Comparison of ENCODE assay signal across 17 cellular contexts in the genomic region with DNA sequence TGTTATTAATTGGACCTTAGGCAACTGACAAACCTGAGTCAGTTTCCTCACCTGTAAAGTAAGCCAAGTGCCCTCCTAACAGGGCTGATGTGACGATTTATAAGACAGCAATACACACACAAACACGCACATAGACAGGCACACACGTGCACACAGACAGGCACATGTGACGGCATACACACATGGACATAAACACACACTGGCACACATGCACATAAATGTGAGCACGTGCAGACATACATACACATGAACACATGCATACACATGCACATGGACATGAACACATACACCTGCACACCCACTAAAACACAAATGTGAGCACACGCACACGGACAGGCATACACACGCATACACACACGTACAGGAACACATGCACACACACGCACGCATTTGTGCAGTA.
DNase-seq lines count a peak whose midpoint lies in the region; ATAC-seq, FAIRE-seq and TF ChIP-seq lines count a peak whose summit lies in the region.
"Had no signal": no experiment of that assay in that cellular context is flagged by ENCODE, and none has a peak within 500 bp of the region (broad histone marks: within the 10 kb centered on the region; RNA-seq: fewer than 3 reads in every experiment).

No MANE protein-coding gene starts in this region.

- no peaks in the 10 kb centered on the region for H3K9me3 Mint-ChIP-seq in activated CD8-positive, alpha-beta memory T cell treated with anti-CD3 and anti-CD28 coated beads, Interleukin-2, amount 10 ng/mL, durations not matched to agents 7 days and 5 days (ENCODE audit: low read depth)
- no peaks in the 10 kb centered on the region for H3K9me3 Mint-ChIP-seq in nephron
- H3K9me3 Mint-ChIP-seq: CD4-positive, alpha-beta T cell had no signal

- POLR2A ChIA-PET in HEK293 (lab: Yijun Ruan, JAX) = no interaction called here
- POLR2A ChIA-PET in H1 (lab: Charles Lee; ENCODE audit: partially characterized antibody) = no interaction called here

- no peak overlapping the region for H4K91ac ChIP-seq in H1 (replicated peaks; ENCODE audit: insufficient read length, low read length)

- no peak for ATAC-seq in activated CD8-positive, alpha-beta memory T cell treated with anti-CD3 and anti-CD28 coated beads, Interleukin-2, amount 10 ng/mL, durations not matched to agents 7 days and 5 days
- ATAC-seq in GM18907 (IDR thresholded peaks at IDR 0.05; ENCODE audit: unreplicated experiment) (no peak), GM18498 (IDR thresholded peaks at IDR 0.05; ENCODE audit: unreplicated experiment) (no peak)
- ATAC-seq: HCT116 had no signal

- H2BK5ac ChIP-seq in H1 (ENCODE audit: low read depth, low read length) = peak overlapping the region; percentile 22; the same call in 1 of the 2 replicates

- no peak overlapping the region for H3K4me2 ChIP-seq in H1 (ENCODE audit: insufficient read depth in 1 of 2, low read depth in 2 of 2, low read length in 2 of 2)

- no peak overlapping the region for H2BK15ac ChIP-seq in H1 (ENCODE audit: low read length)

- no peak overlapping the region for H3K4ac ChIP-seq in H1 (replicated peaks; ENCODE audit: insufficient read length, low read depth, low read length)

- no peak overlapping the region for H3K14ac ChIP-seq in H1 (ENCODE audit: insufficient read length)

- no peaks in the 10 kb centered on the region for H3K79me1 ChIP-seq in H1 (ENCODE audit: low read depth, low read length)

- no peak overlapping the region for H3K18ac ChIP-seq in H1 (ENCODE audit: extremely low read depth, low read length)

- no peak for FAIRE-seq in H1 (lab: Jason Lieb, UNC)
- FAIRE-seq: A204.1, G401.6, GM12891 had no signal

- no peak overlapping the region for H4K8ac ChIP-seq in H1 (ENCODE audit: extremely low read depth, insufficient read depth, low read length)

- H3K4me1 ChIP-seq in HEK293 (ENCODE audit: control insufficient read depth, insufficient read depth, low read length) = peaks cover 9% of the 10 kb centered on the region
- H3K4me1 ChIP-seq in H1 (replicated peaks in 1 of 4; ENCODE audit: control insufficient read depth in 3 of 4, insufficient read depth in 4 of 4, low read length in 3 of 4) = no peaks in the 10 kb centered on the region

- no peaks in the 10 kb centered on the region for H3K27me3 Mint-ChIP-seq in activated CD8-positive, alpha-beta memory T cell treated with anti-CD3 and anti-CD28 coated beads, Interleukin-2, amount 10 ng/mL, durations not matched to agents 7 days and 5 days
- peaks cover 11% of the 10 kb centered on the region for H3K27me3 Mint-ChIP-seq in nephron (ENCODE audit: low read depth)
- H3K27me3 Mint-ChIP-seq: CD4-positive, alpha-beta T cell had no signal

- H3K79me2 ChIP-seq in H1 (ENCODE audit: control insufficient read depth in 1 of 2, insufficient read depth in 2 of 2, low read length in 2 of 2) = no peaks in the 10 kb centered on the region

- H3K27ac ChIP-seq in HEK293 (ENCODE audit: extremely low read depth, low read depth, low read length) (no peak overlapping the region), H1 (ENCODE audit: low read depth, low read length) (no peak overlapping the region)

- peaks cover 48% of the 10 kb centered on the region for H3K36me3 Mint-ChIP-seq in activated CD8-positive, alpha-beta memory T cell treated with anti-CD3 and anti-CD28 coated beads, Interleukin-2, amount 10 ng/mL, durations not matched to agents 7 days and 5 days
- H3K36me3 Mint-ChIP-seq in nephron (ENCODE audit: low read depth) = peaks cover 26% of the 10 kb centered on the region

- H3K4me3 ChIP-seq in HEK293 (ENCODE audit: low read depth, low read length) = no peak overlapping the region
- no peak overlapping the region for H3K4me3 ChIP-seq in H1 (ENCODE audit: extremely low read depth in 1 of 4, insufficient read depth in 2 of 4, low read depth in 3 of 4, low read length in 4 of 4)

- 0 out of 2 replicates have a peak overlapping the region, but pooled peaks have one; percentile 73 for H2BK20ac ChIP-seq in H1 (ENCODE audit: low read length)

- H3K36me3 ChIP-seq in HEK293 (ENCODE audit: control insufficient read depth in 2 of 2, insufficient read depth in 1 of 2, low read length in 2 of 2) (no peaks in the 10 kb centered on the region), H1 (ENCODE audit: control insufficient read depth in 2 of 4, insufficient read depth in 4 of 4, low read length in 3 of 4) (peaks cover 0 to 4% (median 0%) of the 10 kb centered on the region in 4 experiments; a peak in 5 of 8 replicates)

- no peak overlapping the region for H3K4me3 Mint-ChIP-seq in activated CD8-positive, alpha-beta memory T cell treated with anti-CD3 and anti-CD28 coated beads, Interleukin-2, amount 10 ng/mL, durations not matched to agents 7 days and 5 days
- no peak overlapping the region for H3K4me3 Mint-ChIP-seq in nephron
- H3K4me3 Mint-ChIP-seq: B cell; CD4-positive, alpha-beta T cell had no signal

- no peak overlapping the region for H3K23ac ChIP-seq in H1 (ENCODE audit: insufficient read length)

- H2BK12ac ChIP-seq in H1 (ENCODE audit: low read depth, low read length) = 0 out of 2 replicates have a peak overlapping the region, but pooled peaks have one; percentile 55

- no peak for TF ChIP-seq CTCF in HEK293 (tag by site-specific recombination; IDR thresholded peaks at IDR 0.05)
- TF ChIP-seq CTCF in H1 (IDR thresholded peaks at IDR 0.05; ENCODE audit: control extremely low read depth in 1 of 3, insufficient read depth in 1 of 3, low read depth in 1 of 3, low read length in 3 of 3) = no peak
- no peak for TF ChIP-seq CTCF in nephron (IDR thresholded peaks at IDR 0.05; ENCODE audit: unreplicated experiment in 3 of 3)

- no peaks in the 10 kb centered on the region for H3K27me3 ChIP-seq in H1 (replicated peaks in 1 of 4; ENCODE audit: control insufficient read depth in 3 of 4, extremely low read depth in 1 of 4, insufficient read depth in 3 of 4, low read length in 3 of 4)

- no peak overlapping the region for H2AK5ac ChIP-seq in H1 (ENCODE audit: low read depth, low read length)

- TF ChIP-seq POLR2A in H1 (IDR thresholded peaks at IDR 0.05; ENCODE audit: control extremely low read depth in 1 of 2, low read depth in 2 of 2, low read length in 2 of 2) = no peak

- H2BK120ac ChIP-seq in H1 (replicated peaks; ENCODE audit: low read depth, low read length) = no peak overlapping the region

- H3K27ac Mint-ChIP-seq in activated CD8-positive, alpha-beta memory T cell treated with anti-CD3 and anti-CD28 coated beads, Interleukin-2, amount 10 ng/mL, durations not matched to agents 7 days and 5 days = no peak overlapping the region
- H3K27ac Mint-ChIP-seq in nephron = peak overlapping the region; percentile 27 to 94 (median 84)
- H3K27ac Mint-ChIP-seq: B cell; CD4-positive, alpha-beta T cell had no signal

- H3K9ac ChIP-seq in H1 (replicated peaks in 1 of 4; ENCODE audit: extremely low read depth in 1 of 4, low read depth in 3 of 4, low read length in 3 of 4) = peak overlapping the region in 1 of 4 experiments; percentile 21; a peak in 2 of 7 replicates

- TF ChIP-seq EP300 in H1 (IDR thresholded peaks at IDR 0.05; ENCODE audit: borderline replicate concordance in 1 of 2, low read depth in 2 of 2, low read length in 2 of 2) = no peak

- peaks cover under 1% of the 10 kb centered on the region for H3K4me1 Mint-ChIP-seq in activated CD8-positive, alpha-beta memory T cell treated with anti-CD3 and anti-CD28 coated beads, Interleukin-2, amount 10 ng/mL, durations not matched to agents 7 days and 5 days
- peaks cover 5% of the 10 kb centered on the region for H3K4me1 Mint-ChIP-seq in nephron
- H3K4me1 Mint-ChIP-seq: B cell had no signal

- CTCF ChIA-PET in activated CD8-positive, alpha-beta memory T cell treated with anti-CD3 and anti-CD28 coated beads, Interleukin-2, amount 10 ng/mL, durations not matched to agents 7 days and 5 days (lab: Charles Lee) = interaction anchor here (1.1 kb wide), 1 partner anchor 15 kb away, joined by 3 read pairs; no protein-coding TSS in a partner anchor
- CTCF ChIA-PET in HEK293 (lab: Yijun Ruan, JAX) = interaction anchor here (0.6 kb wide), 1 partner anchor 1520 kb away, joined by 3 read pairs; no protein-coding TSS in a partner anchor
- CTCF ChIA-PET in H1 (lab: Charles Lee; ENCODE audit: partially characterized antibody) = interaction anchor here (0.7 kb wide), 1 partner anchor 24 kb away, joined by 4 read pairs; no protein-coding TSS in a partner anchor

- no peak for TF ChIP-seq RAD21 in H1 (IDR thresholded peaks at IDR 0.05 in 1 of 2, conservative IDR thresholded peaks at IDR 0.05 in 1 of 2; ENCODE audit: low read depth in 2 of 2, low read length in 2 of 2)

- H2AFZ ChIP-seq in H1 (ENCODE audit: low read length) = no peak overlapping the region

- H3K56ac ChIP-seq in H1 (replicated peaks; ENCODE audit: insufficient read length, low read depth, low read length) = no peak overlapping the region

- WGBS in H1 (ENCODE audit: extremely low coverage in 1 of 2, insufficient coverage in 1 of 2, insufficient read length in 1 of 2, insufficient replicate concordance in 2 of 2, low coverage in 1 of 2, low lambda C conversion rate in 2 of 2, missing lambda C conversion rate in 1 of 2), 2 experiments = 95% methylated on average over 11 of the region's 11 CpGs; no CpG with 5 or more reads in 1 of the 2 experiments

- no peaks in the 10 kb centered on the region for H3K23me2 ChIP-seq in H1 (ENCODE audit: low read depth, low read length)

- peak; percentile 15 for DNase-seq in activated CD8-positive, alpha-beta memory T cell treated with anti-CD3 and anti-CD28 coated beads, Interleukin-2, amount 10 ng/mL, durations not matched to agents 7 days and 5 days
- DNase-seq in activated CD8-positive, alpha-beta memory T cell treated with anti-CD3 and anti-CD28 coated beads, Interleukin-2, amount 50 U/mL, for 48 hours = no peak
- DNase-seq in H1 (ENCODE audit: low read depth in 1 of 2, low spot score in 2 of 2) = no peak
- no peak for DNase-seq in DMS153 (lab: John Stamatoyannopoulos, UW)
- DNase-seq: C1 segment of cervical spinal cord; CD4-positive, alpha-beta T cell; DMS79 treated with DMSO at 0.1 percent for 48 hours; EL had no signal

- H4K20me1 ChIP-seq in H1 (replicated peaks in 1 of 2; ENCODE audit: control insufficient read depth in 1 of 2, insufficient read depth in 2 of 2, low read length in 2 of 2) = peaks cover 0 to 3% of the 10 kb centered on the region in 2 experiments

- no peaks in the 10 kb centered on the region for H3K9me3 ChIP-seq in HEK293 (ENCODE audit: control insufficient read depth, insufficient read depth, low read depth, low read length)
- H3K9me3 ChIP-seq in H1 (ENCODE audit: insufficient read depth in 2 of 2, low read depth in 1 of 2, low read length in 1 of 2) = no peaks in the 10 kb centered on the region

- no peak overlapping the region for H4K5ac ChIP-seq in H1 (ENCODE audit: insufficient read length, low read depth, low read length)

TF ChIP-seq in HEK293, 187 proteins besides CTCF, POLR2A, EP300 and RAD21 (continues in another document):
- TF ChIP-seq ZNF202 (tag by site-specific recombination; IDR thresholded peaks at IDR 0.05; ENCODE audit: borderline replicate concordance) = no peak

TF ChIP-seq in H1, 55 proteins besides CTCF, POLR2A, EP300 and RAD21 (continues in another document):
- TF ChIP-seq GABPA (IDR thresholded peaks at IDR 0.05; ENCODE audit: borderline replicate concordance, insufficient read depth, low read length) (no peak), HDAC2 (IDR thresholded peaks at IDR 0.05; ENCODE audit: borderline replicate concordance in 1 of 2, low read depth in 2 of 2, low read length in 2 of 2) (no peak), KDM1A (IDR thresholded peaks at IDR 0.05; ENCODE audit: borderline replicate concordance, low read length) (no peak)
